Comparison of ENCODE assay signal across 15 cellular contexts in the genomic region with DNA sequence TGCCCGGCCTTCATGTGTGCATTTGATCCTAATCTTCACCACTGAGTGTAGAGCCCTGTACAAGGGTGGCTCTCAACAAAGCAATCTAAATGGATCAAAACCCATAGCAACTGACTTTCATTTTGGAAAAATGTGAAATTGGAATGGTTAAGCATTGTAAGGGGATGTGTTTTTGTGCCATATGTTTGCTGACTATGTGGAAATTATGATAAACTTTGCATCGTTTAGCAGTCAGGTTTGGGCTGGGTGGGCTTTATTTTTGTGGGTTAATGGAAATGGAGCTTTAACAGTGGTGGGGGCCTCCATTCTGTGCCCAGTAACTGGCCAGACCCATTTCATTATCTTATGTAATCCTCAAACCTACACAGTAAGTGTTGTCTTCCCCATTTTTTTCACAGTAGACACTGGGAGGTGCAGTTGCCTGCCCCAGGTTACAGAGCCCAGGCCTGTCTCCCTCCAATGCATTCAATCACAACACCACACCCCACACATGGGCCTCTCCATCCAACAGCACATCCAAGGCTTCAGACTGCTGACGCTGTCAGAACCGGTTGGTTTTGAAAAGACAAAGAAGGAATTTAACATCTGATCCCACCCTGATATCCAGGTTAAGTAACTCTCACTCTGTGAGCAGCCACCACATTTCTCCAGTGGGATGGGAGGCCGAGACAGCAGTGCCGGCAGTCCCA.
"Had no signal": no experiment of that assay in that cellular context is flagged by ENCODE, and none has a peak within 500 bp of the region (broad histone marks: within the 10 kb centered on the region; RNA-seq: fewer than 3 reads in every experiment).

No MANE protein-coding gene starts in this region.

- H3K27ac ChIP-seq: gastrocnemius medialis, neutrophil, right atrium auricular region had no signal

- H3K4me3 ChIP-seq: gastrocnemius medialis, mucosa of descending colon, right atrium auricular region, smooth muscle cell had no signal

- H3K4me1 ChIP-seq: gastrocnemius medialis, right atrium auricular region had no signal

- H3K36me3 ChIP-seq: gastrocnemius medialis, neutrophil, right atrium auricular region had no signal

- DNase-seq: central memory CD4-positive, alpha-beta T cell; cortex of kidney; erythroblast; gastrocnemius medialis; glutamatergic neuron; immature natural killer cell; left cardiac atrium; left ventricle myocardium superior; mucosa of descending colon; naive thymus-derived CD8-positive, alpha-beta T cell; stimulated activated CD4-positive, alpha-beta T cell treated with anti-CD3 and anti-CD28 coated beads, Interleukin-2, amount 100 ng/mL, for 48 hours; stimulated activated naive CD4-positive, alpha-beta T cell treated with Interleukin-2 at 50 U/mL for 16 hours had no signal

- H3K27me3 ChIP-seq: gastrocnemius medialis, right atrium auricular region had no signal

- H3K9me3 ChIP-seq: gastrocnemius medialis, mucosa of descending colon, neutrophil, right atrium auricular region had no signal

- ATAC-seq: gastrocnemius medialis; left cardiac atrium; left ventricle myocardium superior; mucosa of descending colon; naive thymus-derived CD8-positive, alpha-beta T cell had no signal
